21 cellular contexts compared by ENCODE assay signal in the genomic region with DNA sequence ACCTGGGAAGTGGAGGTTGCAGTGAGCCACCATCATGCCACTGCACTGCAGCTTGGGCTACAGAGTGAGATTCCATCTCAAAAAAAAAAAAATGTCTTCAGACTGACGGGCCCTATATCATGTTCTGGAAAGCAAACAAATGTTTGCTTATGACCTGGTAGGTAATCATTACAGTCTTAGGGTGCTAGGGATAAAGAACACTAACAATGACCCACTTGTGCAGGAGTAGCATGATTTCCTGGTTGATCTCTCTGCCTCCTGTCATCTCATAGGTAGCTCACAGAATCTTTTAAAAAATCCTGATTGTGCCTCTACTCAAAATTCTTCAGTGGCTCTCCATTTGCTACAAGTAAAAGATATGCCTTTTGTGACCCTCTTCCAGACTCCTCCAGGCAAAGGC.
A peak's percentile ranks its signal among the peaks of the same experiment; 100 is the strongest.
DNase-seq lines count a peak whose midpoint lies in the region; ATAC-seq and TF ChIP-seq lines count a peak whose summit lies in the region.
"Had no signal": no experiment of that assay in that cellular context is flagged by ENCODE, and none has a peak within 500 bp of the region (broad histone marks: within the 10 kb centered on the region; RNA-seq: fewer than 3 reads in every experiment).

No MANE protein-coding gene starts in this region.

- H2AK5ac ChIP-seq in mesendoderm (ENCODE audit: low read length), result no peak overlapping the region

- POLR2A ChIA-PET in AG04450 (lab: Yijun Ruan, JAX), result interaction anchor here (0.9 kb wide), 1 partner anchor 351 kb away, joined by 4 read pairs; no protein-coding TSS in a partner anchor

- H3K4ac ChIP-seq in mesendoderm (ENCODE audit: low read depth, low read length), result no peak overlapping the region

- no peak overlapping the region for H4K8ac ChIP-seq in mesendoderm (ENCODE audit: low read depth, low read length)

- H3K27ac ChIP-seq in AG04450 (ENCODE audit: low read depth, low read length) (peak overlapping the region; percentile 83), SJSA1 (peak overlapping the region; percentile 98), hepatocyte (peak overlapping the region; percentile 89), sigmoid colon (peak overlapping the region in 3 of 4 donors; percentile 35 to 46 (median 45)), mesendoderm (ENCODE audit: low read depth, low read length) (no peak overlapping the region)

- H2BK5ac ChIP-seq in mesendoderm (ENCODE audit: low read length), result no peak overlapping the region

- no peaks in the 10 kb centered on the region for H3K9me2 ChIP-seq in hepatocyte (replicated peaks; ENCODE audit: insufficient read depth)

- no peak overlapping the region for H2BK15ac ChIP-seq in mesendoderm (replicated peaks; ENCODE audit: low read depth)

- peaks cover 32% of the 10 kb centered on the region for H3K36me3 ChIP-seq in SJSA1
- no peaks in the 10 kb centered on the region for H3K36me3 ChIP-seq in hepatocyte (replicated peaks; ENCODE audit: insufficient read depth, low read depth)
- peaks cover 0 to 7% (median 0%) of the 10 kb centered on the region in 4 donors for H3K36me3 ChIP-seq in sigmoid colon
- H3K36me3 ChIP-seq in mesendoderm (ENCODE audit: control insufficient read depth, insufficient read depth, low read length), result no peaks in the 10 kb centered on the region

- no peak overlapping the region for H2AFZ ChIP-seq in hepatocyte
- H2AFZ ChIP-seq: GM23338 had no signal

- no peaks in the 10 kb centered on the region for H3K79me2 ChIP-seq in hepatocyte
- no peaks in the 10 kb centered on the region for H3K79me2 ChIP-seq in mesendoderm (ENCODE audit: control insufficient read depth, insufficient read depth, low read length)

- peaks cover 4% of the 10 kb centered on the region; the same call in 1 of the 2 replicates for H3K9me3 ChIP-seq in AG04450 (ENCODE audit: control insufficient read depth, insufficient read depth, low read length)
- no peaks in the 10 kb centered on the region for H3K9me3 ChIP-seq in SJSA1 (replicated peaks)
- H3K9me3 ChIP-seq in hepatocyte (ENCODE audit: low read depth), result peaks cover 13% of the 10 kb centered on the region
- H3K9me3 ChIP-seq in sigmoid colon, result no peaks in the 10 kb centered on the region

- H3K23ac ChIP-seq in mesendoderm (ENCODE audit: low read length), result no peak overlapping the region

- no peaks in the 10 kb centered on the region for H4K20me1 ChIP-seq in hepatocyte (ENCODE audit: insufficient read depth, poor library complexity, severe bottlenecking)

- no peak for TF ChIP-seq EP300 in sigmoid colon (IDR thresholded peaks at IDR 0.05)

- TF ChIP-seq POLR2A in sigmoid colon (IDR thresholded peaks at IDR 0.05) (no peak), GM18505 (IDR thresholded peaks at IDR 0.05; ENCODE audit: borderline replicate concordance, extremely low read depth, insufficient read depth, insufficient read length) (no peak)

- H3K56ac ChIP-seq in mesendoderm (ENCODE audit: low read length), result no peak overlapping the region

- H2BK120ac ChIP-seq in mesendoderm (ENCODE audit: low read depth, low read length), result no peak overlapping the region

- DNase-seq in AG04450 (ENCODE audit: low read depth, low spot score) (no peak), SJSA1 (ENCODE audit: low read depth in 1 of 2, low spot score in 2 of 2) (no peak), hepatocyte (ENCODE audit: low spot score) (no peak), sigmoid colon (no peak), mesendoderm (no peak), HK-2 (ENCODE audit: unreplicated experiment) (no peak)
- DNase-seq: activated CD4-positive, alpha-beta T cell treated with anti-CD3 and anti-CD28 coated beads, Interleukin-2, amount 50 U/mL, for 4 hours; activated T-cell treated with anti-CD3 and anti-CD28 coated beads, Interleukin-2, amount 50 U/mL, for 24 hours; DMS79; esophagus squamous epithelium; heart right ventricle; KBM-7; NCI-H1048; NCI-H2107; NCI-H69; OCI-M1; stimulated activated CD4-positive, alpha-beta T cell treated with anti-CD3 and anti-CD28 coated beads, Interleukin-12 subunit alpha, Interleukin-12 subunit beta, amount 100 ng/mL, for 4 hours had no signal

- no peak overlapping the region for H3K9ac ChIP-seq in mesendoderm (ENCODE audit: low read length)

- no peak overlapping the region for H4K5ac ChIP-seq in mesendoderm (ENCODE audit: low read length)

- TF ChIP-seq CTCF in AG04450 (IDR thresholded peaks at IDR 0.05; ENCODE audit: low read depth, low read length) (no peak), hepatocyte (IDR thresholded peaks at IDR 0.05; ENCODE audit: poor library complexity) (no peak), sigmoid colon (IDR thresholded peaks at IDR 0.05) (no peak)

- peak overlapping the region; percentile 29 for H3K4me2 ChIP-seq in hepatocyte
- H3K4me2 ChIP-seq in mesendoderm (ENCODE audit: low read length), result no peak overlapping the region
- H3K4me2 ChIP-seq: GM23338 had no signal

- CTCF ChIA-PET in AG04450 (lab: Charles Lee), result interaction anchor here (0.6 to 2.7 kb wide), 6 partner anchors 15 to 488 kb away, joined by 3 to 12 read pairs (median 5); no protein-coding TSS in a partner anchor

- H3K18ac ChIP-seq in mesendoderm (ENCODE audit: low read length), result no peak overlapping the region

- H3K4me3 ChIP-seq in AG04450 (ENCODE audit: low read depth, low read length) (no peak overlapping the region), SJSA1 (no peak overlapping the region), hepatocyte (no peak overlapping the region), sigmoid colon (no peak overlapping the region), mesendoderm (ENCODE audit: low read length) (no peak overlapping the region)
- H3K4me3 ChIP-seq: esophagus squamous epithelium, GM23338, heart right ventricle had no signal

- no peak for ATAC-seq in HG03039 (IDR thresholded peaks at IDR 0.05; ENCODE audit: unreplicated experiment)
- ATAC-seq in GM18505 (IDR thresholded peaks at IDR 0.05; ENCODE audit: unreplicated experiment), result no peak
- ATAC-seq: GM23338; stimulated activated memory B cell treated with anti-CD40 and anti-IgM and Interleukin-4, amounts not matched to agents 10 μg/mL and 1 μg/mL and 100 μg/mL, for 72 hours had no signal

- 40% methylated on average over 1 of the region's 1 CpG for WGBS in hepatocyte (ENCODE audit: low lambda C conversion rate, missing lambda C conversion rate)
- WGBS in sigmoid colon, 2 donors, result 12 to 74% methylated on average over 1 of the region's 1 CpG
- WGBS in mesendoderm (ENCODE audit: extremely low coverage, insufficient coverage, low lambda C conversion rate), result no CpG with 5 or more reads among the region's 1 CpG

- H3K27me3 ChIP-seq in AG04450 (ENCODE audit: control insufficient read depth, insufficient read depth, low read length), result no peaks in the 10 kb centered on the region
- H3K27me3 ChIP-seq in SJSA1 (replicated peaks), result no peaks in the 10 kb centered on the region
- no peaks in the 10 kb centered on the region for H3K27me3 ChIP-seq in hepatocyte
- no peaks in the 10 kb centered on the region for H3K27me3 ChIP-seq in sigmoid colon
- H3K27me3 ChIP-seq in mesendoderm (ENCODE audit: insufficient read depth, low read length, poor library complexity), result no peaks in the 10 kb centered on the region
- H3K27me3 ChIP-seq: esophagus squamous epithelium, heart right ventricle had no signal

- intact Hi-C loops in sigmoid colon (cut with DNase I), result no loop called here

- H3K4me1 ChIP-seq in SJSA1 (replicated peaks), result peaks cover 41% of the 10 kb centered on the region
- H3K4me1 ChIP-seq in hepatocyte (ENCODE audit: insufficient read depth), result peaks cover 25% of the 10 kb centered on the region
- H3K4me1 ChIP-seq in sigmoid colon, result peaks cover 0 to 11% (median 2%) of the 10 kb centered on the region in 4 donors
- H3K4me1 ChIP-seq in mesendoderm (ENCODE audit: control insufficient read depth, low read depth, low read length), result peaks cover 5% of the 10 kb centered on the region
- H3K4me1 ChIP-seq: esophagus squamous epithelium had no signal

- H3K79me1 ChIP-seq in mesendoderm (ENCODE audit: low read length), result no peaks in the 10 kb centered on the region
